8 cellular contexts compared by ENCODE assay signal in genomic region chr19:2477141-2477710, GRCh38. TPM values are rescaled to one million over a fixed set of nuclear protein-coding genes. Genes with fewer than 3 reads are reported as not detected.
DNase-seq lines count a peak whose midpoint lies in the region; ATAC-seq and TF ChIP-seq lines count a peak whose summit lies in the region.

No MANE protein-coding gene starts in this region.

- 6 to 11% methylated on average over 21 to 27 of the region's 27 CpGs for WGBS in lower leg skin, 2 donors

- POLR2A ChIA-PET in HEK293T (lab: Yijun Ruan, JAX) = interaction anchor here (0.9 to 6.2 kb wide), 28 partner anchors 7 to 171 kb away, joined by 3 to 151 read pairs (median 17); partner anchors contain the start of gene LMNB2

- H3K27ac ChIP-seq in DOHH2 (ENCODE audit: low read depth, low read length) = peak overlapping the region; percentile 93
- H3K27ac ChIP-seq in cingulate gyrus (ENCODE audit: low read depth, low read length) = peak overlapping the region; percentile 81

- H3K4me3 ChIP-seq in DOHH2 (ENCODE audit: low read length) = peak overlapping the region; percentile 99
- peak overlapping the region; percentile 92 for H3K4me3 ChIP-seq in lower leg skin (ENCODE audit: low read depth, poor library complexity, severe bottlenecking)

- ATAC-seq in HG02610 (IDR thresholded peaks at IDR 0.05; ENCODE audit: unreplicated experiment) = no peak

- H3K9me3 ChIP-seq in DOHH2 (ENCODE audit: control insufficient read depth, insufficient read depth, low read length) = no peaks in the 10 kb centered on the region

- CTCF ChIA-PET in HEK293T (lab: Yijun Ruan, JAX) = interaction anchor here (1.0 to 3.1 kb wide), 2 partner anchors 8 to 134 kb away, joined by 3 to 15 read pairs; no protein-coding TSS in a partner anchor

- no peaks in the 10 kb centered on the region for H3K9me2 ChIP-seq in DOHH2 (replicated peaks; ENCODE audit: control insufficient read depth, low read length)

- no peaks in the 10 kb centered on the region for H3K27me3 ChIP-seq in DOHH2 (ENCODE audit: control insufficient read depth, low read length)

- DNase-seq in RPMI8226 (peak; percentile 49), lower leg skin (ENCODE audit: low spot score in 2 of 2) (peak in 1 of 2 donors; percentile 90), superior temporal gyrus (ENCODE audit: extremely low spot score) (peak; percentile 16), HEK293T (ENCODE audit: extremely low spot score) (no peak), SIG-M5 (lab: John Stamatoyannopoulos, UW) (no peak)

- H3K79me2 ChIP-seq in DOHH2 (ENCODE audit: control insufficient read depth, low read length) = peaks cover 40% of the 10 kb centered on the region

- peaks cover 30% of the 10 kb centered on the region for H3K36me3 ChIP-seq in DOHH2 (ENCODE audit: control insufficient read depth, low read length)

- H3K4me1 ChIP-seq in DOHH2 (ENCODE audit: control insufficient read depth, low read length) = peaks cover 39% of the 10 kb centered on the region

- H3F3A ChIP-seq in DOHH2 (ENCODE audit: control insufficient read depth, insufficient read depth) = peaks cover 24% of the 10 kb centered on the region

- intact Hi-C loops in lower leg skin (cut with DNase I; ENCODE audit: low total_unique reads) = loop anchor here (5.0 kb wide), 1 partner anchor 65 kb away; no protein-coding TSS in a partner anchor

- peak overlapping the region; percentile 92 for H3K4me2 ChIP-seq in DOHH2 (ENCODE audit: low read length)

- TF ChIP-seq CTCF in DOHH2 (IDR thresholded peaks at IDR 0.05; ENCODE audit: low read depth, low read length, poor library complexity, severe bottlenecking) (no peak), lower leg skin (IDR thresholded peaks at IDR 0.05) (no peak)

- H4K20me1 ChIP-seq in DOHH2 (ENCODE audit: control insufficient read depth, insufficient read depth, low read depth, low read length) = peaks cover 10% of the 10 kb centered on the region; the same call in 1 of the 2 replicates

- no peak for TF ChIP-seq POLR2A in lower leg skin (IDR thresholded peaks at IDR 0.05)

TF ChIP-seq in HEK293T, 16 proteins besides CTCF, POLR2A, EP300 and RAD21:
- TF ChIP-seq LEF1 (IDR thresholded peaks at IDR 0.05; ENCODE audit: borderline replicate concordance) (no peak), L3MBTL2 (conservative IDR thresholded peaks at IDR 0.05) (no peak), ELF4 (IDR thresholded peaks at IDR 0.05) (no peak), BHLHE40 (IDR thresholded peaks at IDR 0.05; ENCODE audit: borderline replicate concordance) (no peak), ZNF384 (IDR thresholded peaks at IDR 0.05) (no peak), SUZ12 (IDR thresholded peaks at IDR 0.05) (no peak), NFRKB (IDR thresholded peaks at IDR 0.05) (no peak), ARNT (IDR thresholded peaks at IDR 0.05) (no peak), SP1 (IDR thresholded peaks at IDR 0.05) (no peak), FOXK2 (IDR thresholded peaks at IDR 0.05) (no peak), FOXA1 (IDR thresholded peaks at IDR 0.05) (no peak)

RNA-seq across cellular contexts. Expression of gene GADD45B, which starts 1.3 kb away (rescaled TPM):
- total RNA-seq in lower leg skin = 100 to 1,000 TPM in 2 of 4 donors, 10 to 100 TPM in 2; 74.0 to 205 (median 106) TPM

RNA-seq across cellular contexts. Expression of gene LMNB2, which starts 20.5 kb away (rescaled TPM):
- total RNA-seq in lower leg skin = 10 to 100 TPM; 14.4 to 41.8 (median 34.7) TPM

RNA-seq across cellular contexts. Expression of gene TIMM13, which starts 49.8 kb away (rescaled TPM):
- total RNA-seq in lower leg skin = 10 to 100 TPM; 34.2 to 52.8 (median 44.9) TPM

Comparison
In these comparisons a context has a peak if more than half of its experiments do, and no peak if none do; other contexts are left out.
1. DNase-seq: peak in RPMI8226 (single experiment) and superior temporal gyrus (single experiment); none in HEK293T (single experiment) and SIG-M5 (single experiment).